Comparison of ENCODE assay signal across 23 cellular contexts in genomic region chr18:58726671-58727070, GRCh38. TPM values are rescaled to one million over a fixed set of nuclear protein-coding genes. Genes with fewer than 3 reads are reported as not detected.
DNase-seq lines count a peak whose midpoint lies in the region; ATAC-seq, FAIRE-seq and TF ChIP-seq lines count a peak whose summit lies in the region.
"Had no signal": no experiment of that assay in that cellular context is flagged by ENCODE, and none has a peak within 500 bp of the region (broad histone marks: within the 10 kb centered on the region; RNA-seq: fewer than 3 reads in every experiment).

No MANE protein-coding gene starts in this region.

- H3K4ac ChIP-seq in trophoblast cell (ENCODE audit: low read depth, low read length): no peak overlapping the region

- no peak for FAIRE-seq in HepG2 (lab: Jason Lieb, UNC)
- FAIRE-seq: GM18507, H1, HTR-8/SVneo had no signal

- H3K36me3 ChIP-seq in HepG2 (replicated peaks in 1 of 2; ENCODE audit: control insufficient read depth in 1 of 2, insufficient read depth in 2 of 2, low read length in 2 of 2) (peaks cover 6 to 53% of the 10 kb centered on the region in 2 experiments), right lobe of liver (peaks cover 0 to 3% (median 0%) of the 10 kb centered on the region in 4 donors), trophoblast cell (ENCODE audit: control insufficient read depth in 1 of 2, insufficient read depth in 2 of 2, low read length in 2 of 2) (peaks cover 4 to 6% of the 10 kb centered on the region in 2 experiments)

- no peak overlapping the region for H3K27ac ChIP-seq in HepG2 (ENCODE audit: extremely low read length, insufficient read depth, low read length)
- H3K27ac ChIP-seq in right lobe of liver: no peak overlapping the region
- no peak overlapping the region for H3K27ac ChIP-seq in trophoblast cell (ENCODE audit: low read depth, low read length)
- H3K27ac ChIP-seq: KMS-11, Peyer's patch had no signal

- no peaks in the 10 kb centered on the region; the same call in 1 of the 2 replicates for H4K20me1 ChIP-seq in HepG2 (ENCODE audit: insufficient read depth, low read length)

- no peaks in the 10 kb centered on the region for H3K27me3 ChIP-seq in HepG2 (ENCODE audit: control insufficient read depth in 1 of 2, insufficient read depth in 2 of 2, low read length in 2 of 2)
- no peaks in the 10 kb centered on the region for H3K27me3 ChIP-seq in right lobe of liver
- H3K27me3 ChIP-seq in trophoblast cell (ENCODE audit: insufficient read depth, low read length): no peaks in the 10 kb centered on the region
- H3K27me3 ChIP-seq: Peyer's patch had no signal

- H3K4me2 ChIP-seq in HepG2 (ENCODE audit: low read depth, low read length) (no peak overlapping the region), trophoblast cell (ENCODE audit: low read length) (no peak overlapping the region)
- H3K4me2 ChIP-seq: KMS-11 had no signal

- POLR2A ChIA-PET in HepG2 (lab: Yijun Ruan, JAX): no interaction called here

- no peak overlapping the region for H2AK5ac ChIP-seq in trophoblast cell (ENCODE audit: low read length)

- intact Hi-C loops in HepG2 (cut with micrococcal nuclease; ENCODE audit: unreplicated experiment): no loop called here
- intact Hi-C loops in right lobe of liver (cut with DNase I): no loop called here
- intact Hi-C loops in left colon (cut with DNase I, micrococcal nuclease): no loop called here

- H4K91ac ChIP-seq in trophoblast cell (ENCODE audit: low read depth, low read length): no peak overlapping the region

- H3K14ac ChIP-seq in trophoblast cell (ENCODE audit: low read length): no peak overlapping the region

- H4K12ac ChIP-seq in trophoblast cell (ENCODE audit: low read depth, low read length): no peak overlapping the region

- CTCF ChIA-PET in HepG2 (lab: Yijun Ruan, JAX; ENCODE audit: low intra/inter-chr PET ratio, low total read pairs): no interaction called here

- H3K9ac ChIP-seq in HepG2 (ENCODE audit: insufficient read depth, low read depth, low read length) (no peak overlapping the region), trophoblast cell (ENCODE audit: low read length) (no peak overlapping the region)
- H3K9ac ChIP-seq: KMS-11 had no signal

- no peak overlapping the region for H2BK120ac ChIP-seq in trophoblast cell (ENCODE audit: insufficient read depth, low read length, poor library complexity)

- DNase-seq in HepG2 (ENCODE audit: low spot score) (no peak), right lobe of liver (no peak), fibroblast of villous mesenchyme (ENCODE audit: low read depth) (peak; percentile 52), trophoblast cell (no peak), left colon (no peak)
- DNase-seq: 8988T, C1 segment of cervical spinal cord, DMS53, GDM1, IMR-90, NCI-H1105, NCI-H146, NCI-H2029, NCI-H345, NCI-H524, Peyer's patch had no signal

- in situ Hi-C loops in HepG2 (cut with HindIII; ENCODE audit: extremely low pct_ligation_motif_present, low pct_unique_long_range_greater_than_20kb): no loop called here

- H2AFZ ChIP-seq in HepG2 (ENCODE audit: low read length) (no peak overlapping the region), trophoblast cell (ENCODE audit: insufficient read depth, low read length, poor library complexity) (no peak overlapping the region)

- ATAC-seq in HepG2: no peak
- ATAC-seq in right lobe of liver: no peak
- no peak for ATAC-seq in left colon
- no peak for ATAC-seq in GM21619 (IDR thresholded peaks at IDR 0.05; ENCODE audit: unreplicated experiment)
- ATAC-seq in HG02588 (IDR thresholded peaks at IDR 0.05; ENCODE audit: unreplicated experiment): no peak
- ATAC-seq: HCT116 had no signal

- TF ChIP-seq CTCF in HepG2 (CRISPR knock-in tag; IDR thresholded peaks at IDR 0.05): no peak
- no peak for TF ChIP-seq CTCF in right lobe of liver (IDR thresholded peaks at IDR 0.05)
- TF ChIP-seq CTCF in fibroblast of villous mesenchyme (IDR thresholded peaks at IDR 0.05; ENCODE audit: insufficient read depth, low read depth, low read length): no peak

- no peak overlapping the region for H3K23ac ChIP-seq in trophoblast cell (ENCODE audit: low read length)

- no peak overlapping the region for H4K8ac ChIP-seq in trophoblast cell (ENCODE audit: low read depth, low read length)

- H3K4me1 ChIP-seq in HepG2 (ENCODE audit: insufficient read depth, low read length) (no peaks in the 10 kb centered on the region), right lobe of liver (peaks cover 0 to 6% (median 0%) of the 10 kb centered on the region in 4 donors), trophoblast cell (ENCODE audit: control insufficient read depth in 1 of 2, insufficient read depth in 2 of 2, low read length in 2 of 2) (no peaks in the 10 kb centered on the region)
- H3K4me1 ChIP-seq: Peyer's patch had no signal

- H2BK5ac ChIP-seq in trophoblast cell (ENCODE audit: low read depth, low read length, poor library complexity): peak overlapping the region; percentile 63

- WGBS in HepG2 (ENCODE audit: low lambda C conversion rate): 97% methylated on average over 6 of the region's 6 CpGs
- WGBS in right lobe of liver (ENCODE audit: insufficient coverage, low coverage, low lambda C conversion rate, missing lambda C conversion rate): 94% methylated on average over 6 of the region's 6 CpGs
- WGBS in trophoblast cell (ENCODE audit: extremely low coverage, insufficient coverage, insufficient read length): no CpG with 5 or more reads among the region's 6 CpGs

- TF ChIP-seq EP300 in HepG2 (IDR thresholded peaks at IDR 0.05; ENCODE audit: low read depth in 2 of 2, low read length in 2 of 2): no peak
- no peak for TF ChIP-seq EP300 in HepG2 (CRISPR knock-in tag; IDR thresholded peaks at IDR 0.05; ENCODE audit: borderline replicate concordance)

- H3K79me1 ChIP-seq in trophoblast cell (ENCODE audit: low read length): no peaks in the 10 kb centered on the region

- H3K9me3 ChIP-seq in HepG2 (ENCODE audit: low read length) (no peaks in the 10 kb centered on the region), right lobe of liver (no peaks in the 10 kb centered on the region), trophoblast cell (ENCODE audit: insufficient read depth, low read depth, low read length) (no peaks in the 10 kb centered on the region)
- H3K9me3 ChIP-seq: Peyer's patch had no signal

- H3K4me3 ChIP-seq in HepG2 (replicated peaks in 1 of 3; ENCODE audit: insufficient read depth in 1 of 3, low read depth in 2 of 3, low read length in 3 of 3) (no peak overlapping the region), right lobe of liver (no peak overlapping the region), fibroblast of villous mesenchyme (ENCODE audit: low read depth, low read length) (no peak overlapping the region), trophoblast cell (ENCODE audit: low read depth, low read length) (no peak overlapping the region)
- H3K4me3 ChIP-seq: Peyer's patch had no signal

- TF ChIP-seq RAD21 in HepG2 (CRISPR knock-in tag; IDR thresholded peaks at IDR 0.05): no peak

- TF ChIP-seq POLR2A in HepG2 (IDR thresholded peaks at IDR 0.05; ENCODE audit: insufficient read depth in 1 of 2, low read depth in 2 of 2, low read length in 2 of 2) (no peak), right lobe of liver (IDR thresholded peaks at IDR 0.05) (no peak)

- TSS peak; percentile 11 for BruUV-seq in HepG2 (replicated peaks; lab: Mats Ljungman, UMichigan)

- H2BK12ac ChIP-seq in trophoblast cell (ENCODE audit: low read length): no peak overlapping the region

- H3K79me2 ChIP-seq in HepG2 (ENCODE audit: insufficient read depth, low read length) (no peaks in the 10 kb centered on the region), trophoblast cell (ENCODE audit: control insufficient read depth, insufficient read depth, low read length, poor library complexity) (no peaks in the 10 kb centered on the region)

- no peak overlapping the region for H3K18ac ChIP-seq in trophoblast cell (ENCODE audit: low read length)

TF ChIP-seq in HepG2, 621 proteins besides CTCF, POLR2A, EP300 and RAD21:
- TF ChIP-seq ZNF781 (CRISPR knock-in tag; IDR thresholded peaks at IDR 0.05; ENCODE audit: borderline replicate concordance, not compliant biosample characterization) (no peak), HNRNPUL1 (IDR thresholded peaks at IDR 0.05; ENCODE audit: low read depth, low read length) (no peak), ZFP41 (CRISPR knock-in tag; IDR thresholded peaks at IDR 0.05; ENCODE audit: borderline replicate concordance) (no peak), GTF2F1 (IDR thresholded peaks at IDR 0.05; ENCODE audit: low read length) (no peak), MIER2 (CRISPR knock-in tag; IDR thresholded peaks at IDR 0.05) (no peak), MBD4 (IDR thresholded peaks at IDR 0.05; ENCODE audit: borderline replicate concordance, low read length) (no peak), RBM22 (optimal IDR thresholded peaks at IDR 0.05; ENCODE audit: low read length) (peak; percentile 48)

RNA-seq across cellular contexts. Expression of gene MALT1, which starts 55.4 kb away (rescaled TPM):
- 43.9 and 58.3 TPM in 2 replicates for total RNA-seq in HepG2 (2016; rRNA removed; fragmentation: Illumina TruSeq; extraction: Trizol)
- total RNA-seq in HepG2 (2016; cell fraction: cytosol; rRNA removed; fragmentation: Illumina TruSeq; extraction: Trizol; ENCODE audit: low read depth): 12.6 and 16.9 TPM in 2 replicates
- total RNA-seq in HepG2 (2016; cell fraction: insoluble cytoplasmic fraction; rRNA removed; fragmentation: Illumina TruSeq; extraction: Trizol): 42.4 and 58.8 TPM in 2 replicates
- 24.9 and 27.8 TPM in 2 replicates for total RNA-seq in HepG2 (2016; cell fraction: membrane; rRNA removed; fragmentation: Illumina TruSeq; extraction: Trizol)
- 42.9 and 45.6 TPM in 2 replicates for total RNA-seq in HepG2 (2016; cell fraction: nucleus; rRNA removed; fragmentation: Illumina TruSeq; extraction: Trizol)
- 58.7 and 89.0 TPM in 2 replicates for polyA plus RNA-seq in HepG2 (2011; rRNA removed)
- polyA plus RNA-seq in HepG2 (2011; cell fraction: cytosol; rRNA removed): 25.9 and 33.0 TPM in 2 replicates
- 93.3 and 107 TPM in 2 replicates for polyA plus RNA-seq in HepG2 (2011; cell fraction: nucleus; rRNA removed)
- polyA plus RNA-seq in HepG2 (2012): 35.2 and 39.1 TPM in 2 replicates
- polyA plus RNA-seq in HepG2 (2016; cell fraction: cytosol; fragmentation: Illumina TruSeq; extraction: Trizol; ENCODE audit: low read depth): 4.8 and 5.1 TPM in 2 replicates
- polyA plus RNA-seq in HepG2 (2016; cell fraction: insoluble cytoplasmic fraction; fragmentation: Illumina TruSeq; extraction: Trizol; ENCODE audit: low read depth): 31.6 and 31.8 TPM in 2 replicates
- polyA plus RNA-seq in HepG2 (2016; cell fraction: membrane; fragmentation: Illumina TruSeq; extraction: Trizol; ENCODE audit: low read depth): 8.4 and 9.1 TPM in 2 replicates
- 36.3 and 37.2 TPM in 2 replicates for polyA plus RNA-seq in HepG2 (2016; cell fraction: nucleus; fragmentation: Illumina TruSeq; extraction: Trizol; ENCODE audit: insufficient read depth, low read depth)
- polyA minus RNA-seq in HepG2 (2011; rRNA and poly(A)+ RNA removed; ENCODE audit: low replicate concordance): 20.1 and 50.7 TPM in 2 replicates
- polyA minus RNA-seq in HepG2 (2011; cell fraction: cytosol; rRNA and poly(A)+ RNA removed): 50.6 and 52.2 TPM in 2 replicates
- 154 and 172 TPM in 2 replicates for polyA minus RNA-seq in HepG2 (2011; cell fraction: nucleus; rRNA and poly(A)+ RNA removed)
- 10 to 100 TPM in 3 of 6 experiments, 1 to 10 TPM in 3; 9.2 to 16.0 (median 10.2) TPM for total RNA-seq in right lobe of liver
- 32.9 and 85.1 TPM in 2 replicates for total RNA-seq in fibroblast of villous mesenchyme
- 29.5 and 29.7 TPM in 2 replicates for polyA plus RNA-seq in trophoblast cell (2013)
- total RNA-seq in left colon: 10 to 100 TPM; 19.8 to 22.9 TPM
